Comparison of ENCODE assay signal across 8 cellular contexts in genomic region chr6:106974337-106974998, GRCh38. TPM values are rescaled to one million over a fixed set of nuclear protein-coding genes. Genes with fewer than 3 reads are reported as not detected.
A peak's percentile ranks its signal among the peaks of the same experiment; 100 is the strongest.
DNase-seq lines count a peak whose midpoint lies in the region; ATAC-seq and TF ChIP-seq lines count a peak whose summit lies in the region.

CD24 (minus strand) TSS chr6:106974729; CDS start chr6:106974646, 83 bp downstream.

- peak within 1 kb of the TSS; percentile 42 for H4K91ac ChIP-seq in H9 (ENCODE audit: insufficient read length, low read depth, low read length)

- H3K4me1 ChIP-seq in H9 (ENCODE audit: insufficient read depth, low read length): no peaks in the 10 kb centered on the region
- peaks cover 12% of the 10 kb centered on the region for H3K4me1 ChIP-seq in psoas muscle

- peak within 1 kb of the TSS; percentile 96 to 99 for H3K4me3 Mint-ChIP-seq in H9

- H3K27ac ChIP-seq in H9 (ENCODE audit: insufficient read length, low read depth, low read length) (peak within 1 kb of the TSS; percentile 81), psoas muscle (no peak within 1 kb of the TSS)

- H3K4ac ChIP-seq in H9 (ENCODE audit: low read depth, low read length): peak within 1 kb of the TSS; percentile 35; the same call in 1 of the 2 replicates

- no peak within 1 kb of the TSS for H3K23ac ChIP-seq in H9 (ENCODE audit: insufficient read length, low read depth, low read length)

- H3K4me1 Mint-ChIP-seq in H9: peaks cover 18 to 34% of the 10 kb centered on the region in 2 experiments

- peaks cover 31% of the 10 kb centered on the region; the same call in 1 of the 2 replicates for H3K79me2 ChIP-seq in H9 (ENCODE audit: insufficient read depth, low read length)

- no peak within 1 kb of the TSS for H3K56ac ChIP-seq in H9 (ENCODE audit: insufficient read length, low read depth, low read length)

- peaks cover 5 to 13% of the 10 kb centered on the region in 2 experiments; a peak in 4 of 5 replicates for H3K9me3 Mint-ChIP-seq in H9

- no peaks in the 10 kb centered on the region for H4K20me1 ChIP-seq in H9 (ENCODE audit: control insufficient read depth, insufficient read depth, insufficient read length)

- H2BK15ac ChIP-seq in H9 (ENCODE audit: low read depth, low read length): no peak within 1 kb of the TSS

- H3K27ac Mint-ChIP-seq in H9: peak within 1 kb of the TSS; percentile 86 to 98 (median 97)

- intact Hi-C loops in Right ventricle myocardium superior (cut with DNase I) (no loop called here), psoas muscle (cut with DNase I) (no loop called here)

- no peaks in the 10 kb centered on the region; the same call in 1 of the 2 replicates for H3K27me3 Mint-ChIP-seq in H9 (ENCODE audit: low read depth)

- DNase-seq in ELR (ENCODE audit: low read depth) (peak; percentile 32), H9 (peak; percentile 76), NCI-H1930 (lab: John Stamatoyannopoulos, UW) (peak; percentile 54 to 69), Right ventricle myocardium superior (peak; percentile 43), psoas muscle (no peak)
- DNase-seq in activated T-cell treated with anti-CD3 and anti-CD28 coated beads, Interleukin-2, amount 50 U/mL, for 1 hour: peak; percentile 22
- DNase-seq in central memory CD4-positive, alpha-beta T cell: no peak

- peak within 1 kb of the TSS; percentile 95 for H3K4me2 ChIP-seq in H9 (ENCODE audit: insufficient read depth, insufficient read length, low read length)

- H2BK120ac ChIP-seq in H9 (ENCODE audit: low read depth, low read length, poor library complexity, severe bottlenecking): peak within 1 kb of the TSS; percentile 95

- H4K5ac ChIP-seq in H9 (ENCODE audit: insufficient read length, low read depth, low read length): no peak within 1 kb of the TSS

- peak within 1 kb of the TSS; percentile 98 for H3K9ac ChIP-seq in H9 (ENCODE audit: extremely low read depth, insufficient read length, low read length)

- H3K27me3 ChIP-seq in H9 (ENCODE audit: insufficient read depth, low read length) (no peaks in the 10 kb centered on the region), psoas muscle (ENCODE audit: insufficient read depth in 3 of 3, low read length in 2 of 3) (peaks cover 0 to 63% (median 12%) of the 10 kb centered on the region in 3 donors)

- no peak within 1 kb of the TSS for H2BK20ac ChIP-seq in H9 (ENCODE audit: low read depth, low read length, poor library complexity, severe bottlenecking)

- no peak within 1 kb of the TSS for H2BK12ac ChIP-seq in H9 (ENCODE audit: insufficient read length, low read depth, low read length)

- H3K79me1 ChIP-seq in H9 (ENCODE audit: insufficient read depth, low read depth, low read length, poor library complexity, severe bottlenecking): no peaks in the 10 kb centered on the region

- peak within 1 kb of the TSS; percentile 99 for H3K14ac ChIP-seq in H9 (ENCODE audit: insufficient read depth, low read length)

- peaks cover 34 to 44% (median 42%) of the 10 kb centered on the region in 3 experiments for H3K36me3 Mint-ChIP-seq in H9 (ENCODE audit: insufficient read depth in 1 of 3, low read depth in 3 of 3)

- H3K36me3 ChIP-seq in psoas muscle (ENCODE audit: insufficient read depth in 1 of 2, low read depth in 1 of 2): no peaks in the 10 kb centered on the region

- no peak within 1 kb of the TSS for H3T11ph ChIP-seq in H9 (ENCODE audit: low read length)

- no peaks in the 10 kb centered on the region for H3K23me2 ChIP-seq in H9 (ENCODE audit: insufficient read length, low read depth, low read length, poor library complexity, severe bottlenecking)

- peak within 1 kb of the TSS; percentile 96 for H3K18ac ChIP-seq in H9 (ENCODE audit: insufficient read length, low read depth, low read length)

- TF ChIP-seq CTCF in H9 (conservative IDR thresholded peaks at IDR 0.05): no peak
- no peak for TF ChIP-seq CTCF in psoas muscle (IDR thresholded peaks at IDR 0.05)

- H2AK5ac ChIP-seq in H9 (ENCODE audit: insufficient read length, low read length): no peak within 1 kb of the TSS

- peak within 1 kb of the TSS; percentile 76 for H2BK5ac ChIP-seq in H9 (ENCODE audit: insufficient read length, low read length)

- H3K9me3 ChIP-seq in H9 (ENCODE audit: control insufficient read depth, low read depth, low read length) (no peaks in the 10 kb centered on the region), psoas muscle (no peaks in the 10 kb centered on the region)

- no peak within 1 kb of the TSS for H4K8ac ChIP-seq in H9 (replicated peaks; ENCODE audit: insufficient read length, low read depth, low read length)

- ATAC-seq in Right ventricle myocardium superior (ENCODE audit: poor library complexity) (no peak), psoas muscle (no peak), GM18520 (IDR thresholded peaks at IDR 0.05; ENCODE audit: unreplicated experiment) (no peak)

- no CpG with 5 or more reads among the region's 73 CpGs for WGBS in H9 (ENCODE audit: extremely low coverage, insufficient read length, low lambda C conversion rate)
- 0 to 1% (median 1%) methylated on average over 30 to 73 of the region's 73 CpGs for WGBS in psoas muscle, 3 donors

- H2AFZ ChIP-seq in H9 (ENCODE audit: low read length): no peak within 1 kb of the TSS

- H3K4me3 ChIP-seq in psoas muscle: peak within 1 kb of the TSS; percentile 67

RNA-seq across cellular contexts. Expression of gene CD24, which starts in this region (rescaled TPM):
- 1,507 and 1,551 TPM in 2 replicates for total RNA-seq in H9 (2021)
- 0.75 TPM for total RNA-seq in Right ventricle myocardium superior
- 1 to 10 TPM in 1 of 4 donors, under 1 TPM in 3; 0.29 to 1.5 (median 0.77) TPM for total RNA-seq in psoas muscle
- 1 to 10 TPM in 1 of 3 donors, under 1 TPM in 2; 0.26 to 1.4 (median 0.56) TPM for polyA plus RNA-seq in psoas muscle

Comparison
In these comparisons a context has a peak if more than half of its experiments do, and no peak if none do; other contexts are left out.
1. RNA of gene CD24 (total RNA-seq): 1,507 to 1,551 TPM in H9; 0.29 to 1.5 TPM in psoas muscle and 0.75 TPM in Right ventricle myocardium superior (single experiment); every median in the first group is over 100 times any median in the second.
2. Peak in DNase-seq in Right ventricle myocardium superior; RNA of the gene not detected or under 1 TPM.
3. DNase-seq: peak in ELR (single experiment), H9 (single experiment), NCI-H1930 (2 of 2) and activated T-cell treated with anti-CD3 and anti-CD28 coated beads, Interleukin-2, amount 50 U/mL, for 1 hour (single experiment); none in psoas muscle (0 of 2) and central memory CD4-positive, alpha-beta T cell (single experiment).